1 cellular context compared by ENCODE assay signal in genomic region chr11:64846998-64847666, GRCh38.
TF ChIP-seq lines count a peak whose summit lies in the region.

No MANE protein-coding gene starts in this region.

TF ChIP-seq in HepG2, 621 proteins besides CTCF, POLR2A, EP300 and RAD21 (continued from another document and continues in another):
- TF ChIP-seq ARID4A (CRISPR knock-in tag; IDR thresholded peaks at IDR 0.05; ENCODE audit: borderline replicate concordance) (peak; percentile 71; the same call in 1 of the 2 replicates), ZBTB4 (CRISPR knock-in tag; IDR thresholded peaks at IDR 0.05; ENCODE audit: borderline replicate concordance) (peak; percentile 67; the same call in 1 of the 2 replicates), KAT7 (CRISPR knock-in tag; IDR thresholded peaks at IDR 0.05; ENCODE audit: borderline replicate concordance) (no peak), ZBTB2 (CRISPR knock-in tag; IDR thresholded peaks at IDR 0.05; ENCODE audit: low read depth) (no peak), PHF8 (CRISPR knock-in tag; IDR thresholded peaks at IDR 0.05) (no peak), ZNF143 (CRISPR knock-in tag; IDR thresholded peaks at IDR 0.05) (no peak; the same call in 1 of the 2 replicates), ZNF17 (CRISPR knock-in tag; IDR thresholded peaks at IDR 0.05) (no peak), FIP1L1 (IDR thresholded peaks at IDR 0.05; ENCODE audit: borderline replicate concordance, insufficient read depth, low read depth, low read length) (no peak), JARID2 (CRISPR knock-in tag; IDR thresholded peaks at IDR 0.05; ENCODE audit: insufficient replicate concordance) (no peak), ATF1 (CRISPR knock-in tag; IDR thresholded peaks at IDR 0.05) (no peak), ZNF407 (CRISPR knock-in tag; IDR thresholded peaks at IDR 0.05; ENCODE audit: not compliant biosample characterization) (no peak), ZC3H13 (CRISPR knock-in tag; IDR thresholded peaks at IDR 0.05) (no peak), U2AF2 (IDR thresholded peaks at IDR 0.05; ENCODE audit: low read depth, low read length) (no peak), ONECUT2 (CRISPR knock-in tag; IDR thresholded peaks at IDR 0.05) (no peak), ZFY (CRISPR knock-in tag; IDR thresholded peaks at IDR 0.05) (peak; percentile 40; the same call in 1 of the 2 replicates), ZNF768 (CRISPR knock-in tag; IDR thresholded peaks at IDR 0.05) (peak; percentile 100), ZNF362 (CRISPR knock-in tag; IDR thresholded peaks at IDR 0.05; ENCODE audit: borderline replicate concordance) (no peak), IKZF1 (IDR thresholded peaks at IDR 0.05) (no peak), ZBTB38 (CRISPR knock-in tag; IDR thresholded peaks at IDR 0.05) (peak; percentile 58; the same call in 1 of the 2 replicates), RFXANK (CRISPR knock-in tag; IDR thresholded peaks at IDR 0.05) (no peak), MTA1 (CRISPR knock-in tag; IDR thresholded peaks at IDR 0.05; ENCODE audit: borderline replicate concordance) (no peak), ZNF784 (CRISPR knock-in tag; IDR thresholded peaks at IDR 0.05; ENCODE audit: borderline replicate concordance) (no peak), MIER3 (CRISPR knock-in tag; IDR thresholded peaks at IDR 0.05; ENCODE audit: borderline replicate concordance) (0 out of 2 replicates have a peak, but pooled peaks have one; percentile 54), DDIT3 (CRISPR knock-in tag; IDR thresholded peaks at IDR 0.05) (no peak), ZBTB43 (CRISPR knock-in tag; conservative IDR thresholded peaks at IDR 0.05) (no peak), ZSCAN30 (CRISPR knock-in tag; IDR thresholded peaks at IDR 0.05) (0 out of 2 replicates have a peak, but pooled peaks have one; percentile 25), ZSCAN25 (CRISPR knock-in tag; IDR thresholded peaks at IDR 0.05) (0 out of 2 replicates have a peak, but pooled peaks have one; percentile 45), ZNF276 (CRISPR knock-in tag; IDR thresholded peaks at IDR 0.05; ENCODE audit: low read depth) (no peak), ZNF331 (CRISPR knock-in tag; IDR thresholded peaks at IDR 0.05) (no peak), ZNF567 (CRISPR knock-in tag; IDR thresholded peaks at IDR 0.05; ENCODE audit: borderline replicate concordance) (peak; percentile 41; the same call in 1 of the 2 replicates), ATF7-NPFF (CRISPR knock-in tag; IDR thresholded peaks at IDR 0.05; ENCODE audit: low read depth) (no peak)
